Comparison of ENCODE assay signal across 24 cellular contexts in the genomic region with DNA sequence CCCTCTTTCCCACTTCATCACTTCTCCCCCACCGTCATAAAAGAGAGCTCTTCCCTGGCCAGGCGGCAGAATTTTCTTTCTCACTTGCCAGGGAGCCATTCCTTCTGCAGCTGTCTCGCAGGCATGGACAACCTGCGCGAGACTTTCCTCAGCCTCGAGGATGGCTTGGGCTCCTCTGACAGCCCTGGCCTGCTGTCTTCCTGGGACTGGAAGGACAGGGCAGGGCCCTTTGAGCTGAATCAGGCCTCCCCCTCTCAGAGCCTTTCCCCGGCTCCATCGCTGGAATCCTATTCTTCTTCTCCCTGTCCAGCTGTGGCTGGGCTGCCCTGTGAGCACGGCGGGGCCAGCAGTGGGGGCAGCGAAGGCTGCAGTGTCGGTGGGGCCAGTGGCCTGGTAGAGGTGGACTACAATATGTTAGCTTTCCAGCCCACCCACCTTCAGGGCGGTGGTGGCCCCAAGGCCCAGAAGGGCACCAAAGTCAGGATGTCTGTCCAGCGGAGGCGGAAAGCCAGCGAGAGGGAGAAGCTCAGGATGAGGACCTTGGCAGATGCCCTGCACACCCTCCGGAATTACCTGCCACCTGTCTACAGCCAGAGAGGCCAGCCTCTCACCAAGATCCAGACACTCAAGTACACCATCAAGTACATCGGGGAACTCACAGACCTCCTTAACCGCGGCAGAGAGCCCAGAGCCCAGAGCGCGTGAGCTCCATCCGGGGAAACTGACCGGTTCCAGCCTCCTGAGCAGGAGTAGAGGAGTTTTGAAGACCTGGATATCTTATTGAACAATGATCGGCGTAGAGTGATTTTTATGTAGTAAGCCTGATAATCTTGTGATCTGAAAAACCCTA. TPM values are rescaled to one million over a fixed set of nuclear protein-coding genes. Genes with fewer than 3 reads are reported as not detected.
DNase-seq lines count a peak whose midpoint lies in the region; ATAC-seq, FAIRE-seq and TF ChIP-seq lines count a peak whose summit lies in the region.
"Had no signal": no experiment of that assay in that cellular context is flagged by ENCODE, and none has a peak within 500 bp of the region (broad histone marks: within the 10 kb centered on the region; RNA-seq: fewer than 3 reads in every experiment).

MSGN1 (plus strand) TSS at position 65 of the 850 bp plus-strand sequence; CDS start at position 124, 59 bp downstream.

- H3K18ac ChIP-seq in mesendoderm (ENCODE audit: low read length), result peak within 1 kb of the TSS; percentile 35

- POLR2A ChIA-PET in K562 (lab: Yijun Ruan, JAX), result interaction anchor here (0.6 to 1.2 kb wide), 2 partner anchors 50 to 540 kb away, joined by 3 read pairs; no protein-coding TSS in a partner anchor

- H3K36me3 ChIP-seq in K562 (ENCODE audit: control insufficient read depth, insufficient read depth, low read length) (no peaks in the 10 kb centered on the region), mesendoderm (ENCODE audit: control insufficient read depth, insufficient read depth, low read length) (no peaks in the 10 kb centered on the region), transverse colon (no peaks in the 10 kb centered on the region), gastrocnemius medialis (no peaks in the 10 kb centered on the region)
- H3K36me3 ChIP-seq: ovary, thoracic aorta had no signal

- TF ChIP-seq EP300 in K562 (IDR thresholded peaks at IDR 0.05; ENCODE audit: low read length), result no peak
- no peak for TF ChIP-seq EP300 in transverse colon (IDR thresholded peaks at IDR 0.05; ENCODE audit: low read depth)

- no peak within 1 kb of the TSS for H3K56ac ChIP-seq in mesendoderm (ENCODE audit: low read length)

- H2AK5ac ChIP-seq in mesendoderm (ENCODE audit: low read length), result no peak within 1 kb of the TSS

- no peak for FAIRE-seq in K562 (lab: Jason Lieb, UNC)
- FAIRE-seq: endometrium, HTR-8/SVneo had no signal

- TF ChIP-seq CTCF in K562 (IDR thresholded peaks at IDR 0.05 in 2 of 3, conservative IDR thresholded peaks at IDR 0.05 in 1 of 3; ENCODE audit: insufficient read depth in 2 of 3, low read depth in 1 of 3, low read length in 3 of 3) (no peak), transverse colon (IDR thresholded peaks at IDR 0.05) (no peak), gastrocnemius medialis (IDR thresholded peaks at IDR 0.05 in 4 of 5, conservative IDR thresholded peaks at IDR 0.05 in 1 of 5) (no peak)

- no TSS peak for BruUV-seq in K562 (replicated peaks; lab: Mats Ljungman, UMichigan)

- intact Hi-C loops in K562 (cut with micrococcal nuclease), result no loop called here
- intact Hi-C loops in transverse colon (cut with DNase I; ENCODE audit: low total_unique reads), result no loop called here
- intact Hi-C loops in gastrocnemius medialis (cut with DNase I; ENCODE audit: low total_unique reads), result no loop called here

- H3K4me3 ChIP-seq in K562 (no peak within 1 kb of the TSS), mesendoderm (ENCODE audit: low read length) (no peak within 1 kb of the TSS), transverse colon (no peak within 1 kb of the TSS), gastrocnemius medialis (no peak within 1 kb of the TSS)
- H3K4me3 ChIP-seq: ovary, thoracic aorta had no signal

- DNase-seq in DMS 273 (lab: John Stamatoyannopoulos, UW; ENCODE audit: unreplicated experiment) (peak; percentile 42), DMS 273 treated with DMSO at 0.1 percent for 48 hours (lab: John Stamatoyannopoulos, UW) (no peak), K562 (ENCODE audit: extremely low read depth in 1 of 4, low spot score in 3 of 4) (no peak), mesendoderm (no peak), transverse colon (no peak), amygdala (lab: John Stamatoyannopoulos, UW) (no peak), gastrocnemius medialis (no peak)
- DNase-seq: activated CD8-positive, alpha-beta memory T cell treated with anti-CD3 and anti-CD28 coated beads, Interleukin-2, amount 10 ng/mL, durations not matched to agents 7 days and 5 days; activated effector memory CD4-positive, alpha-beta T cell treated with Interleukin-2 at 50 U/mL for 16 hours; cerebellar nuclear complex; HCEC 1CT; kidney glomerular epithelial cell; NCI-H2029 treated with DMSO at 0.1 percent for 48 hours; NCI-H510A treated with DMSO at 0.1 percent for 48 hours; ovary; stimulated activated CD4-positive, alpha-beta T cell treated with anti-CD3 and anti-CD28 coated beads, Interleukin-4, amount 100 ng/mL, for 24 hours had no signal

- H4K8ac ChIP-seq in mesendoderm (ENCODE audit: low read depth, low read length), result no peak within 1 kb of the TSS

- H3K9ac ChIP-seq in K562 (ENCODE audit: insufficient read depth in 1 of 2, low read depth in 2 of 2, low read length in 2 of 2) (no peak within 1 kb of the TSS), mesendoderm (ENCODE audit: low read length) (no peak within 1 kb of the TSS)

- peak; percentile 53; the same call in 2 of the 3 replicates for ATAC-seq in K562
- ATAC-seq in HG03565 (IDR thresholded peaks at IDR 0.05; ENCODE audit: unreplicated experiment), result no peak
- ATAC-seq in gastrocnemius medialis, result no peak
- ATAC-seq: activated CD8-positive, alpha-beta memory T cell treated with anti-CD3 and anti-CD28 coated beads, Interleukin-2, amount 10 ng/mL, durations not matched to agents 7 days and 5 days had no signal

- H3K4me2 ChIP-seq in K562 (ENCODE audit: insufficient read depth, low read length), result no peak within 1 kb of the TSS
- H3K4me2 ChIP-seq in mesendoderm (ENCODE audit: low read length), result no peak within 1 kb of the TSS

- H3K27ac ChIP-seq in K562 (ENCODE audit: extremely low read depth, low read depth, low read length) (no peak within 1 kb of the TSS), mesendoderm (ENCODE audit: low read depth, low read length) (peak within 1 kb of the TSS; percentile 55), transverse colon (peak within 1 kb of the TSS in 3 of 4 donors; percentile 15 to 35 (median 19)), gastrocnemius medialis (no peak within 1 kb of the TSS)
- H3K27ac ChIP-seq: 22Rv1, ovary, thoracic aorta had no signal

- H3K79me2 ChIP-seq in K562 (ENCODE audit: control insufficient read depth, insufficient read depth, low read length) (no peaks in the 10 kb centered on the region), mesendoderm (ENCODE audit: control insufficient read depth, insufficient read depth, low read length) (no peaks in the 10 kb centered on the region)

- H4K5ac ChIP-seq in mesendoderm (ENCODE audit: low read length), result no peak within 1 kb of the TSS

- H2BK15ac ChIP-seq in mesendoderm (replicated peaks; ENCODE audit: low read depth), result no peak within 1 kb of the TSS

- no peak within 1 kb of the TSS for H3K23ac ChIP-seq in mesendoderm (ENCODE audit: low read length)

- peaks cover 18 to 23% of the 10 kb centered on the region in 2 experiments; a peak in 4 of 5 replicates for H3K27me3 ChIP-seq in K562 (ENCODE audit: control insufficient read depth in 2 of 2, insufficient read depth in 2 of 2, low read length in 2 of 2)
- H3K27me3 ChIP-seq in mesendoderm (ENCODE audit: insufficient read depth, low read length, poor library complexity), result no peaks in the 10 kb centered on the region
- no peaks in the 10 kb centered on the region for H3K27me3 ChIP-seq in transverse colon
- no peaks in the 10 kb centered on the region for H3K27me3 ChIP-seq in gastrocnemius medialis
- H3K27me3 ChIP-seq: ovary had no signal

- TF ChIP-seq POLR2A in K562 (conservative IDR thresholded peaks at IDR 0.05), result no peak
- TF ChIP-seq POLR2A in transverse colon (IDR thresholded peaks at IDR 0.05), result no peak
- TF ChIP-seq POLR2A in gastrocnemius medialis (IDR thresholded peaks at IDR 0.05), result no peak

- no peaks in the 10 kb centered on the region for H3K9me1 ChIP-seq in K562 (ENCODE audit: control insufficient read depth, insufficient read depth, low read length)

- no peaks in the 10 kb centered on the region for H4K20me1 ChIP-seq in K562 (replicated peaks; ENCODE audit: control insufficient read depth, insufficient read depth, low read length)

- H3K79me1 ChIP-seq in mesendoderm (ENCODE audit: low read length), result no peaks in the 10 kb centered on the region

- H2BK5ac ChIP-seq in mesendoderm (ENCODE audit: low read length), result no peak within 1 kb of the TSS

- CTCF ChIA-PET in K562 (lab: Yijun Ruan, JAX; ENCODE audit: low intra/inter-chr PET ratio), result no interaction called here

- H3K4me1 ChIP-seq in K562 (replicated peaks in 1 of 2; ENCODE audit: control insufficient read depth in 2 of 2, insufficient read depth in 2 of 2, low read length in 2 of 2) (no peaks in the 10 kb centered on the region), mesendoderm (ENCODE audit: control insufficient read depth, low read depth, low read length) (no peaks in the 10 kb centered on the region), transverse colon (peaks cover 0 to 9% (median 4%) of the 10 kb centered on the region in 4 donors), gastrocnemius medialis (peaks cover 12 to 15% of the 10 kb centered on the region in 2 donors)

- H3K9me3 ChIP-seq in K562 (replicated peaks; ENCODE audit: control insufficient read depth, insufficient read depth, low read depth, low read length), result no peaks in the 10 kb centered on the region
- H3K9me3 ChIP-seq in transverse colon, result no peaks in the 10 kb centered on the region
- H3K9me3 ChIP-seq in gastrocnemius medialis, result no peaks in the 10 kb centered on the region
- H3K9me3 ChIP-seq: ovary, thoracic aorta had no signal

- in situ Hi-C loops in K562 (cut with MboI) (no loop called here), transverse colon (cut with MboI; ENCODE audit: low pct_ligation_motif_present in 1 of 4, low pct_unique_long_range_greater_than_20kb in 1 of 4, low sequenced_read_pairs in 3 of 4) (no loop called here), gastrocnemius medialis (cut with MboI; ENCODE audit: low sequenced_read_pairs in 4 of 4) (no loop called here)

- H2BK120ac ChIP-seq in mesendoderm (ENCODE audit: low read depth, low read length), result peak within 1 kb of the TSS; percentile 63

- no peak within 1 kb of the TSS for H3K4ac ChIP-seq in mesendoderm (ENCODE audit: low read depth, low read length)

- 5% methylated on average over 26 of the region's 26 CpGs for WGBS in K562 (ENCODE audit: insufficient coverage, low coverage, missing lambda C conversion rate)
- WGBS in mesendoderm (ENCODE audit: extremely low coverage, insufficient coverage, low lambda C conversion rate), result no CpG with 5 or more reads among the region's 26 CpGs
- WGBS in transverse colon (ENCODE audit: low coverage in 1 of 2), 2 donors, result 88 to 90% methylated on average over 8 to 26 of the region's 26 CpGs

- no peak within 1 kb of the TSS for H2AFZ ChIP-seq in K562 (ENCODE audit: low read depth, low read length)

- TF ChIP-seq RAD21 in K562 (CRISPR knock-in tag; conservative IDR thresholded peaks at IDR 0.05 in 1 of 2, IDR thresholded peaks at IDR 0.05 in 1 of 2), result no peak

RNA-seq across cellular contexts. Expression of gene MSGN1, which starts in this region (rescaled TPM):
- not detected in 2 replicates for total RNA-seq in K562 (2011; cell fraction: chromatin; rRNA removed; ENCODE audit: low replicate concordance)
- not detected in 2 replicates for total RNA-seq in K562 (2011; cell fraction: nucleolus; rRNA removed)
- not detected in 2 replicates for total RNA-seq in K562 (2011; cell fraction: nucleoplasm; rRNA removed)
- total RNA-seq in K562 (2014; rRNA removed) (not detected in 2 replicates), K562 (2014; rRNA removed; fragmentation: Illumina TruSeq; extraction: Trizol) (not detected in 2 replicates), K562 (2015; rRNA removed; fragmentation: Illumina TruSeq; extraction: Trizol) (not detected in 2 replicates), K562 (2021) (not detected in 2 replicates), transverse colon (1 to 10 TPM in 1 of 4 donors, not detected in 3; 1.3 TPM), gastrocnemius medialis (not detected)
- polyA plus RNA-seq in K562 (2011; rRNA removed) (not detected in 2 replicates), K562 (2014; fragmentation: Illumina TruSeq; extraction: Trizol) (not detected in 2 replicates), K562 (2014; fragmentation: Nextera tagmentation; extraction: Ambion mirVana) (not detected), K562 (2014; rRNA removed) (not detected in 2 replicates)
- polyA plus RNA-seq in K562 (2011; cell fraction: cytosol; rRNA removed), result not detected in 2 replicates
- polyA plus RNA-seq in K562 (2011; cell fraction: nucleus; rRNA removed), result not detected in 2 replicates
- not detected in 2 replicates for polyA plus RNA-seq in K562 (2012)
- not detected in 2 replicates for polyA minus RNA-seq in K562 (2011; rRNA and poly(A)+ RNA removed)
- polyA minus RNA-seq in K562 (2011; cell fraction: cytosol; rRNA and poly(A)+ RNA removed), result not detected in 2 replicates
- polyA minus RNA-seq in K562 (2011; cell fraction: nucleus; rRNA and poly(A)+ RNA removed), result not detected in 2 replicates
- polyA plus RNA-seq in mesendoderm (2013, experiment 1 of 2), result not detected
- not detected for polyA plus RNA-seq in mesendoderm (2013, experiment 2 of 2)
- total RNA-seq: activated CD8-positive, alpha-beta memory T cell treated with anti-CD3 and anti-CD28 coated beads, Interleukin-2, amount 10 ng/mL, durations not matched to agents 7 days and 5 days; fibroblast of villous mesenchyme; mucosa of gallbladder; ovary; thoracic aorta had no signal
- polyA plus RNA-seq: BJ, ovary had no signal

Comparison
In these comparisons a context has a peak if more than half of its experiments do, and no peak if none do; other contexts are left out.
1. Peak in ATAC-seq in K562; RNA of the gene not detected or under 1 TPM.
2. H3K27ac ChIP-seq: peak in mesendoderm (single experiment) and transverse colon (3 of 4); none in K562 (single experiment) and gastrocnemius medialis (0 of 4).